1 cellular context compared by ENCODE assay signal in the genomic region with DNA sequence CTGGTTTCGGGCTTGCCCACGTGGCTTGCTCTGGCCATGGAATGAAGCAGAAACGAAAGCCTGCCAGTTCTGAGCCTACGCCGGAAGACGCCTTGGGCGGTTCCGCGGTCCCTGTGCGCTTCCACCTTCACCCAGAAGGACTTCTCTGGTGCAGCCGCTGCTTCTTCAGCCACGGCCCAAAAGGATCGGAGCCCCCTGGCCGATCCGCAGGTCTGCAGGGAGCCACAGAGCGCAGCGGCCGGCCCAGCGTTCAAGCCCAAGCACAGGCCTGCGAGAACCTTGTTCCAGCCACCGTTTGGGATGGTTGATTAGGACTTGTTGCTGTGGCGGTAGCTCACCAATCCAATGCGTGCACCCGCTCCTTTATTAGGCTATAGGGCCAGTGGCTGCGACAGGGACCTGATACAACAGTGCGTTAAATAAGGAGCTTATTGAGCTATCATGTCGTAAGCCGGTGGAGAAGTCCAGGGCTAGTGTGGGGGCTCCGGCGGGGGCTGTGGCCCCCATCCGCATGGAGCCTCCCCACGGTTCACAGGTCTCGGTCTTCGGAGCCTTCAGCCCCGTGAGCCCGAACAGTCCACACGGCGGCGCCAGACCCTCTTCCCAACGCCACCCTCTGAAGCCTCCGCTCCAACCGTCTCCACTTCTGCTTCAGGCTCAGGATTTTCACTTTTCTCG.
TF ChIP-seq lines count a peak whose summit lies in the region.

No MANE protein-coding gene starts in this region.

TF ChIP-seq in HepG2, 621 proteins besides CTCF, POLR2A, EP300 and RAD21 (continues in another document):
- TF ChIP-seq ZBTB43 (CRISPR knock-in tag; conservative IDR thresholded peaks at IDR 0.05) (no peak), ZFX (CRISPR knock-in tag; IDR thresholded peaks at IDR 0.05; ENCODE audit: low read depth) (no peak), ZNF501 (CRISPR knock-in tag; IDR thresholded peaks at IDR 0.05) (peak; percentile 44; the same call in 1 of the 2 replicates), DRAP1 (CRISPR knock-in tag; IDR thresholded peaks at IDR 0.05) (no peak), KDM2A (CRISPR knock-in tag; IDR thresholded peaks at IDR 0.05; ENCODE audit: borderline replicate concordance, low read depth) (peak; percentile 59; the same call in 1 of the 2 replicates), RFXAP (CRISPR knock-in tag; IDR thresholded peaks at IDR 0.05; ENCODE audit: borderline replicate concordance) (no peak), PATZ1 (CRISPR knock-in tag; IDR thresholded peaks at IDR 0.05) (peak; percentile 52), ADNP (CRISPR knock-in tag; IDR thresholded peaks at IDR 0.05) (no peak), ZNF225 (CRISPR knock-in tag; IDR thresholded peaks at IDR 0.05) (no peak), ZIK1 (CRISPR knock-in tag; IDR thresholded peaks at IDR 0.05; ENCODE audit: borderline replicate concordance, low read depth) (no peak), ARNT (IDR thresholded peaks at IDR 0.05) (no peak), ZNF883 (CRISPR knock-in tag; IDR thresholded peaks at IDR 0.05; ENCODE audit: not compliant biosample characterization) (peak; percentile 26), NFE2L1 (CRISPR knock-in tag; IDR thresholded peaks at IDR 0.05; ENCODE audit: borderline replicate concordance) (no peak), HNF4G (IDR thresholded peaks at IDR 0.05; ENCODE audit: borderline replicate concordance, low read depth, low read length) (no peak), HNF4G (CRISPR knock-in tag; IDR thresholded peaks at IDR 0.05; ENCODE audit: borderline replicate concordance, low read depth) (no peak), ZFP91 (CRISPR knock-in tag; IDR thresholded peaks at IDR 0.05; ENCODE audit: borderline replicate concordance) (no peak), CHCHD3 (CRISPR knock-in tag; IDR thresholded peaks at IDR 0.05) (no peak), SIN3B (IDR thresholded peaks at IDR 0.05; ENCODE audit: low read length) (no peak), ARID3A (IDR thresholded peaks at IDR 0.05; ENCODE audit: low read depth, low read length) (no peak), TFDP2 (CRISPR knock-in tag; IDR thresholded peaks at IDR 0.05) (no peak), ZNF619 (CRISPR knock-in tag; IDR thresholded peaks at IDR 0.05) (no peak)
- TF ChIP-seq, protein P1, sequence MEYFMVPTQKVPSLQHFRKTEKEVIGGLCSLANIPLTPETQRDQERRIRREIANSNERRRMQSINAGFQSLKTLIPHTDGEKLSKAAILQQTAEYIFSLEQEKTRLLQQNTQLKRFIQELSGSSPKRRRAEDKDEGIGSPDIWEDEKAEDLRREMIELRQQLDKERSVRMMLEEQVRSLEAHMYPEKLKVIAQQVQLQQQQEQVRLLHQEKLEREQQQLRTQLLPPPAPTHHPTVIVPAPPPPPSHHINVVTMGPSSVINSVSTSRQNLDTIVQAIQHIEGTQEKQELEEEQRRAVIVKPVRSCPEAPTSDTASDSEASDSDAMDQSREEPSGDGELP (IDR thresholded peaks at IDR 0.05; ENCODE audit: borderline replicate concordance, low read depth), result no peak
- TF ChIP-seq, protein P2, sequence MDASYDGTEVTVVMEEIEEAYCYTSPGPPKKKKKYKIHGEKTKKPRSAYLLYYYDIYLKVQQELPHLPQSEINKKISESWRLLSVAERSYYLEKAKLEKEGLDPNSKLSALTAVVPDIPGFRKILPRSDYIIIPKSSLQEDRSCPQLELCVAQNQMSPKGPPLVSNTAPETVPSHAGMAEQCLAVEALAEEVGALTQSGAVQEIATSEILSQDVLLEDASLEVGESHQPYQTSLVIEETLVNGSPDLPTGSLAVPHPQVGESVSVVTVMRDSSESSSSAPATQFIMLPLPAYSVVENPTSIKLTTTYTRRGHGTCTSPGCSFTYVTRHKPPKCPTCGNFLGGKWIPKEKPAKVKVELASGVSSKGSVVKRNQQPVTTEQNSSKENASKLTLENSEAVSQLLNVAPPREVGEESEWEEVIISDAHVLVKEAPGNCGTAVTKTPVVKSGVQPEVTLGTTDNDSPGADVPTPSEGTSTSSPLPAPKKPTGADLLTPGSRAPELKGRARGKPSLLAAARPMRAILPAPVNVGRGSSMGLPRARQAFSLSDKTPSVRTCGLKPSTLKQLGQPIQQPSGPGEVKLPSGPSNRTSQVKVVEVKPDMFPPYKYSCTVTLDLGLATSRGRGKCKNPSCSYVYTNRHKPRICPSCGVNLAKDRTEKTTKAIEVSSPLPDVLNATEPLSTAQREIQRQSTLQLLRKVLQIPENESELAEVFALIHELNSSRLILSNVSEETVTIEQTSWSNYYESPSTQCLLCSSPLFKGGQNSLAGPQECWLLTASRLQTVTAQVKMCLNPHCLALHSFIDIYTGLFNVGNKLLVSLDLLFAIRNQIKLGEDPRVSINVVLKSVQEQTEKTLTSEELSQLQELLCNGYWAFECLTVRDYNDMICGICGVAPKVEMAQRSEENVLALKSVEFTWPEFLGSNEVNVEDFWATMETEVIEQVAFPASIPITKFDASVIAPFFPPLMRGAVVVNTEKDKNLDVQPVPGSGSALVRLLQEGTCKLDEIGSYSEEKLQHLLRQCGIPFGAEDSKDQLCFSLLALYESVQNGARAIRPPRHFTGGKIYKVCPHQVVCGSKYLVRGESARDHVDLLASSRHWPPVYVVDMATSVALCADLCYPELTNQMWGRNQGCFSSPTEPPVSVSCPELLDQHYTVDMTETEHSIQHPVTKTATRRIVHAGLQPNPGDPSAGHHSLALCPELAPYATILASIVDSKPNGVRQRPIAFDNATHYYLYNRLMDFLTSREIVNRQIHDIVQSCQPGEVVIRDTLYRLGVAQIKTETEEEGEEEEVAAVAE (CRISPR knock-in tag; IDR thresholded peaks at IDR 0.05; ENCODE audit: borderline replicate concordance), result no peak
- TF ChIP-seq, protein P3, sequence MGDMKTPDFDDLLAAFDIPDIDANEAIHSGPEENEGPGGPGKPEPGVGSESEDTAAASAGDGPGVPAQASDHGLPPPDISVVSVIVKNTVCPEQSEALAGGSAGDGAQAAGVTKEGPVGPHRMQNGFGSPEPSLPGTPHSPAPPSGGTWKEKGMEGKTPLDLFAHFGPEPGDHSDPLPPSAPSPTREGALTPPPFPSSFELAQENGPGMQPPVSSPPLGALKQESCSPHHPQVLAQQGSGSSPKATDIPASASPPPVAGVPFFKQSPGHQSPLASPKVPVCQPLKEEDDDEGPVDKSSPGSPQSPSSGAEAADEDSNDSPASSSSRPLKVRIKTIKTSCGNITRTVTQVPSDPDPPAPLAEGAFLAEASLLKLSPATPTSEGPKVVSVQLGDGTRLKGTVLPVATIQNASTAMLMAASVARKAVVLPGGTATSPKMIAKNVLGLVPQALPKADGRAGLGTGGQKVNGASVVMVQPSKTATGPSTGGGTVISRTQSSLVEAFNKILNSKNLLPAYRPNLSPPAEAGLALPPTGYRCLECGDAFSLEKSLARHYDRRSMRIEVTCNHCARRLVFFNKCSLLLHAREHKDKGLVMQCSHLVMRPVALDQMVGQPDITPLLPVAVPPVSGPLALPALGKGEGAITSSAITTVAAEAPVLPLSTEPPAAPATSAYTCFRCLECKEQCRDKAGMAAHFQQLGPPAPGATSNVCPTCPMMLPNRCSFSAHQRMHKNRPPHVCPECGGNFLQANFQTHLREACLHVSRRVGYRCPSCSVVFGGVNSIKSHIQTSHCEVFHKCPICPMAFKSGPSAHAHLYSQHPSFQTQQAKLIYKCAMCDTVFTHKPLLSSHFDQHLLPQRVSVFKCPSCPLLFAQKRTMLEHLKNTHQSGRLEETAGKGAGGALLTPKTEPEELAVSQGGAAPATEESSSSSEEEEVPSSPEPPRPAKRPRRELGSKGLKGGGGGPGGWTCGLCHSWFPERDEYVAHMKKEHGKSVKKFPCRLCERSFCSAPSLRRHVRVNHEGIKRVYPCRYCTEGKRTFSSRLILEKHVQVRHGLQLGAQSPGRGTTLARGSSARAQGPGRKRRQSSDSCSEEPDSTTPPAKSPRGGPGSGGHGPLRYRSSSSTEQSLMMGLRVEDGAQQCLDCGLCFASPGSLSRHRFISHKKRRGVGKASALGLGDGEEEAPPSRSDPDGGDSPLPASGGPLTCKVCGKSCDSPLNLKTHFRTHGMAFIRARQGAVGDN (CRISPR knock-in tag; IDR thresholded peaks at IDR 0.05), result peak; percentile 40; the same call in 1 of the 2 replicates
- TF ChIP-seq, protein P4, sequence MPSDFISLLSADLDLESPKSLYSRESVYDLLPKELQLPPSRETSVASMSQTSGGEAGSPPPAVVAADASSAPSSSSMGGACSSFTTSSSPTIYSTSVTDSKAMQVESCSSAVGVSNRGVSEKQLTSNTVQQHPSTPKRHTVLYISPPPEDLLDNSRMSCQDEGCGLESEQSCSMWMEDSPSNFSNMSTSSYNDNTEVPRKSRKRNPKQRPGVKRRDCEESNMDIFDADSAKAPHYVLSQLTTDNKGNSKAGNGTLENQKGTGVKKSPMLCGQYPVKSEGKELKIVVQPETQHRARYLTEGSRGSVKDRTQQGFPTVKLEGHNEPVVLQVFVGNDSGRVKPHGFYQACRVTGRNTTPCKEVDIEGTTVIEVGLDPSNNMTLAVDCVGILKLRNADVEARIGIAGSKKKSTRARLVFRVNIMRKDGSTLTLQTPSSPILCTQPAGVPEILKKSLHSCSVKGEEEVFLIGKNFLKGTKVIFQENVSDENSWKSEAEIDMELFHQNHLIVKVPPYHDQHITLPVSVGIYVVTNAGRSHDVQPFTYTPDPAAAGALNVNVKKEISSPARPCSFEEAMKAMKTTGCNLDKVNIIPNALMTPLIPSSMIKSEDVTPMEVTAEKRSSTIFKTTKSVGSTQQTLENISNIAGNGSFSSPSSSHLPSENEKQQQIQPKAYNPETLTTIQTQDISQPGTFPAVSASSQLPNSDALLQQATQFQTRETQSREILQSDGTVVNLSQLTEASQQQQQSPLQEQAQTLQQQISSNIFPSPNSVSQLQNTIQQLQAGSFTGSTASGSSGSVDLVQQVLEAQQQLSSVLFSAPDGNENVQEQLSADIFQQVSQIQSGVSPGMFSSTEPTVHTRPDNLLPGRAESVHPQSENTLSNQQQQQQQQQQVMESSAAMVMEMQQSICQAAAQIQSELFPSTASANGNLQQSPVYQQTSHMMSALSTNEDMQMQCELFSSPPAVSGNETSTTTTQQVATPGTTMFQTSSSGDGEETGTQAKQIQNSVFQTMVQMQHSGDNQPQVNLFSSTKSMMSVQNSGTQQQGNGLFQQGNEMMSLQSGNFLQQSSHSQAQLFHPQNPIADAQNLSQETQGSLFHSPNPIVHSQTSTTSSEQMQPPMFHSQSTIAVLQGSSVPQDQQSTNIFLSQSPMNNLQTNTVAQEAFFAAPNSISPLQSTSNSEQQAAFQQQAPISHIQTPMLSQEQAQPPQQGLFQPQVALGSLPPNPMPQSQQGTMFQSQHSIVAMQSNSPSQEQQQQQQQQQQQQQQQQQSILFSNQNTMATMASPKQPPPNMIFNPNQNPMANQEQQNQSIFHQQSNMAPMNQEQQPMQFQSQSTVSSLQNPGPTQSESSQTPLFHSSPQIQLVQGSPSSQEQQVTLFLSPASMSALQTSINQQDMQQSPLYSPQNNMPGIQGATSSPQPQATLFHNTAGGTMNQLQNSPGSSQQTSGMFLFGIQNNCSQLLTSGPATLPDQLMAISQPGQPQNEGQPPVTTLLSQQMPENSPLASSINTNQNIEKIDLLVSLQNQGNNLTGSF (CRISPR knock-in tag; IDR thresholded peaks at IDR 0.05), result no peak
